Comparison of ENCODE assay signal across 8 cellular contexts in the genomic region with DNA sequence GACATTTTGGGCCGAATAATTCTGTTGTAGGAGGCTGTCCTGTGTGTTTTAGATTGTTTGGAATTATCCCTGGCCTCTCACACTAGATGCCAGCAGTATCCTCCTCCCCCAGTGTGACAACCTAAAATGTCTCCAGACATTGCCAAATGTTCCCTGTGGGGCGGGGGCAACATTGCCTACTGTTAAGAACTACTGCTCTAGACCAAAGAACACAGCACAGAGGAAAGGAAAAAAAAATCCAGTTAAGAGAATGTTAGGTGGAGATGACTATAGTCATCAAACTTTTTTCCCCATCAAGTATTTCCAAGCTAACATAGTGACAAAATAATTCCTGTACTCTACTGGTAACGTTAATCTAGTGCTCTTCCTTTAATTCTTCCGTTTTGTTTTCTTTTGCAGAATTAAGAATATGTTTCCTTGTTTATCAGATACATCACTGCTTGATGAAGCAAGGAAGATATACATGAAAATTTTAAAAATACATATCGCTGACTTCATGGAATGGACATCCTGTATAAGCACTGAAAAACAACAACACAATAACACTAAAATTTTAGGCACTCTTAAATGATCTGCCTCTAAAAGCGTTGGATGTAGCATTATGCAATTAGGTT. TPM values are rescaled to one million over a fixed set of nuclear protein-coding genes. Genes with fewer than 3 reads are reported as not detected.
DNase-seq lines count a peak whose midpoint lies in the region; ATAC-seq, FAIRE-seq and TF ChIP-seq lines count a peak whose summit lies in the region.

No MANE protein-coding gene starts in this region.

- H2BK5ac ChIP-seq in H9 (ENCODE audit: insufficient read length, low read length): no peak overlapping the region

- no peak overlapping the region for H3K56ac ChIP-seq in H9 (ENCODE audit: insufficient read length, low read depth, low read length)

- H3K9me2 ChIP-seq in Karpas-422 (replicated peaks; ENCODE audit: insufficient read depth, low read length): no peaks in the 10 kb centered on the region

- RAD21 ChIA-PET in GM12878 (lab: Charles Lee; ENCODE audit: unreplicated experiment): interaction anchor here (0.7 to 1.7 kb wide), 4 partner anchors 16 to 139 kb away, joined by 3 to 4 read pairs (median 4); no protein-coding TSS in a partner anchor

- TF ChIP-seq RAD21 in GM12878 (IDR thresholded peaks at IDR 0.05; ENCODE audit: insufficient read depth, low read depth, low read length): no peak

- no peak for TF ChIP-seq POLR2A in GM12878 (IDR thresholded peaks at IDR 0.05; ENCODE audit: low read depth, low read length)

- H4K20me1 ChIP-seq in Karpas-422 (ENCODE audit: insufficient read depth, low read depth, low read length) (0 out of 2 replicates have a peak, but pooled peaks cover 7% of the 10 kb centered on the region), GM12878 (ENCODE audit: control insufficient read depth, insufficient read depth) (no peaks in the 10 kb centered on the region), H9 (ENCODE audit: control insufficient read depth, insufficient read depth, insufficient read length) (no peaks in the 10 kb centered on the region)

- H3K4me3 ChIP-seq in Caco-2 (ENCODE audit: low read depth, low read length) (0 out of 2 replicates have a peak overlapping the region, but pooled peaks have one; percentile 1), Karpas-422 (ENCODE audit: low read length) (no peak overlapping the region), GM12878 (peak overlapping the region; percentile 97)

- H3K36me3 ChIP-seq in Caco-2 (ENCODE audit: control insufficient read depth, insufficient read depth, low read length) (peaks cover 2% of the 10 kb centered on the region), Karpas-422 (ENCODE audit: insufficient read depth, low read length) (peaks cover 11% of the 10 kb centered on the region; the same call in 1 of the 2 replicates), GM12878 (ENCODE audit: control insufficient read depth in 2 of 2, insufficient read depth in 2 of 2, low read length in 1 of 2) (peaks cover 0 to 6% of the 10 kb centered on the region in 2 experiments; a peak in 1 of 4 replicates)

- H3K36me3 Mint-ChIP-seq in Caco-2 (ENCODE audit: insufficient read depth, unreplicated experiment): peaks cover 88% of the 10 kb centered on the region
- peaks cover 32% of the 10 kb centered on the region for H3K36me3 Mint-ChIP-seq in nephron progenitor cell (ENCODE audit: low read depth)
- H3K36me3 Mint-ChIP-seq in H9 (ENCODE audit: insufficient read depth in 1 of 3, low read depth in 3 of 3): peaks cover 15 to 38% (median 34%) of the 10 kb centered on the region in 3 experiments; a peak in 6 of 7 replicates

- H3K79me2 ChIP-seq in Karpas-422 (ENCODE audit: low read length): peaks cover 42% of the 10 kb centered on the region
- H3K79me2 ChIP-seq in GM12878 (ENCODE audit: control insufficient read depth, insufficient read depth, low read length): peaks cover 86% of the 10 kb centered on the region
- H3K79me2 ChIP-seq in H9 (ENCODE audit: insufficient read depth, low read length): peaks cover 4% of the 10 kb centered on the region; the same call in 1 of the 2 replicates

- CTCF ChIA-PET in Caco-2 (lab: Charles Lee): interaction anchor here (1.5 kb wide), 1 partner anchor 16 kb away, joined by 6 read pairs; no protein-coding TSS in a partner anchor
- CTCF ChIA-PET in GM12878 (lab: Yijun Ruan, JAX): interaction anchor here (1.0 to 3.4 kb wide), 3 partner anchors 16 to 75 kb away, joined by 3 to 33 read pairs (median 5); no protein-coding TSS in a partner anchor

- in situ Hi-C loops in GM12878 (cut with MboI): no loop called here

- H3T11ph ChIP-seq in H9 (ENCODE audit: low read length): no peak overlapping the region

- no peak overlapping the region for H3K18ac ChIP-seq in H9 (ENCODE audit: insufficient read length, low read depth, low read length)

- 39% methylated on average over 6 of the region's 6 CpGs for WGBS in GM12878 (ENCODE audit: insufficient coverage, insufficient replicate concordance, low lambda C conversion rate, missing lambda C conversion rate)
- WGBS in H9 (ENCODE audit: extremely low coverage, insufficient read length, low lambda C conversion rate): no CpG with 5 or more reads among the region's 6 CpGs

- no peak overlapping the region for H2AK5ac ChIP-seq in H9 (ENCODE audit: insufficient read length, low read length)

- H3K4me2 ChIP-seq in Karpas-422 (ENCODE audit: low read depth, low read length, poor library complexity, severe bottlenecking) (peak overlapping the region; percentile 89), GM12878 (ENCODE audit: control insufficient read depth, insufficient read depth) (peak overlapping the region; percentile 95), H9 (ENCODE audit: insufficient read depth, insufficient read length, low read length) (no peak overlapping the region)

- H2AFZ ChIP-seq in Karpas-422 (ENCODE audit: low read length) (no peak overlapping the region), GM12878 (ENCODE audit: control insufficient read depth, low read depth, low read length) (no peak overlapping the region), H9 (ENCODE audit: low read length) (no peak overlapping the region)

- SMC1A ChIA-PET in GM12878 (lab: Charles Lee; ENCODE audit: uncharacterized antibody, unreplicated experiment): interaction anchor here (1.2 to 3.3 kb wide), 4 partner anchors 15 to 112 kb away, joined by 3 to 26 read pairs (median 4); no protein-coding TSS in a partner anchor

- TF ChIP-seq CTCF in Caco-2 (IDR thresholded peaks at IDR 0.05; ENCODE audit: insufficient read depth in 1 of 2, low read depth in 1 of 2, low read length in 1 of 2, severe bottlenecking in 1 of 2, unreplicated experiment in 1 of 2) (no peak), GM12878 (IDR thresholded peaks at IDR 0.05 in 2 of 3, conservative IDR thresholded peaks at IDR 0.05 in 1 of 3; ENCODE audit: control insufficient read depth in 2 of 3, extremely low read depth in 1 of 3, insufficient read depth in 1 of 3, low read depth in 3 of 3, low read length in 3 of 3) (no peak), nephron progenitor cell (IDR thresholded peaks at IDR 0.05) (no peak), H9 (conservative IDR thresholded peaks at IDR 0.05) (no peak)

- POLR2A ChIA-PET in Caco-2 (lab: Charles Lee) (no interaction called here), GM12878 (lab: Charles Lee) (interaction anchor here (0.9 to 3.1 kb wide), 4 partner anchors 16 to 363 kb away, joined by 3 to 18 read pairs (median 3); no protein-coding TSS in a partner anchor)

- no peak for TF ChIP-seq EP300 in GM12878 (IDR thresholded peaks at IDR 0.05; ENCODE audit: borderline replicate concordance in 1 of 2, control insufficient read depth in 1 of 2, low read depth in 2 of 2, low read length in 2 of 2)

- no peak overlapping the region for H3K23ac ChIP-seq in H9 (ENCODE audit: insufficient read length, low read depth, low read length)

- peak overlapping the region; percentile 95 for H3K9ac ChIP-seq in Karpas-422 (ENCODE audit: low read length)
- peak overlapping the region; percentile 97 for H3K9ac ChIP-seq in GM12878 (ENCODE audit: control insufficient read depth, insufficient read depth, low read length)
- H3K9ac ChIP-seq in H9 (ENCODE audit: extremely low read depth, insufficient read length, low read length): no peak overlapping the region

- no peak overlapping the region for H2BK15ac ChIP-seq in H9 (ENCODE audit: low read depth, low read length)

- no peaks in the 10 kb centered on the region for H3K9me3 Mint-ChIP-seq in Caco-2 (ENCODE audit: unreplicated experiment)
- H3K9me3 Mint-ChIP-seq in nephron progenitor cell: no peaks in the 10 kb centered on the region
- H3K9me3 Mint-ChIP-seq in H9: no peaks in the 10 kb centered on the region

- BruUV-seq in Caco-2 (replicated peaks; lab: Mats Ljungman, UMichigan): no TSS peak
- no TSS peak for BruUV-seq in GM12878 (replicated peaks; lab: Mats Ljungman, UMichigan)

- H2BK20ac ChIP-seq in H9 (ENCODE audit: low read depth, low read length, poor library complexity, severe bottlenecking): no peak overlapping the region

- H3K4me1 Mint-ChIP-seq in Caco-2 (ENCODE audit: low read depth, unreplicated experiment): peaks cover 21% of the 10 kb centered on the region
- peaks cover 69% of the 10 kb centered on the region for H3K4me1 Mint-ChIP-seq in nephron progenitor cell
- H3K4me1 Mint-ChIP-seq in H9: peaks cover 36 to 47% of the 10 kb centered on the region in 2 experiments

- intact Hi-C loops in Caco-2 (cut with micrococcal nuclease; ENCODE audit: unreplicated experiment): loop anchor here (2.0 kb wide), 1 partner anchor 170 kb away; a partner anchor contains a TSS
- intact Hi-C loops in GM12878 (cut with micrococcal nuclease; ENCODE audit: unreplicated experiment): loop anchor here (5.0 to 10.0 kb wide), 3 partner anchors 1066 to 1674 kb away; no protein-coding TSS in a partner anchor

- ATAC-seq in GM12878: no peak
- ATAC-seq in GM21786 (IDR thresholded peaks at IDR 0.05; ENCODE audit: unreplicated experiment): no peak
- ATAC-seq in GM21360 (IDR thresholded peaks at IDR 0.05; ENCODE audit: unreplicated experiment): no peak
- ATAC-seq in HG02970 (IDR thresholded peaks at IDR 0.05; ENCODE audit: low FRiP score, unreplicated experiment): no peak

- H3K9me3 ChIP-seq in Caco-2 (no peaks in the 10 kb centered on the region), Karpas-422 (ENCODE audit: low read length) (no peaks in the 10 kb centered on the region), GM12878 (replicated peaks; ENCODE audit: control insufficient read depth, insufficient read depth, low read length) (no peaks in the 10 kb centered on the region), H9 (ENCODE audit: control insufficient read depth, low read depth, low read length) (no peaks in the 10 kb centered on the region)

- H4K5ac ChIP-seq in H9 (ENCODE audit: insufficient read length, low read depth, low read length): no peak overlapping the region

- H2BK12ac ChIP-seq in H9 (ENCODE audit: insufficient read length, low read depth, low read length): no peak overlapping the region

- no peak overlapping the region for H3K14ac ChIP-seq in H9 (ENCODE audit: insufficient read depth, low read length)

- peaks cover 28% of the 10 kb centered on the region for H3K23me2 ChIP-seq in H9 (ENCODE audit: insufficient read length, low read depth, low read length, poor library complexity, severe bottlenecking)

- no peak overlapping the region for H3K4ac ChIP-seq in H9 (ENCODE audit: low read depth, low read length)

- H3K27me3 Mint-ChIP-seq in Caco-2 (ENCODE audit: insufficient read depth, unreplicated experiment) (no peaks in the 10 kb centered on the region), nephron progenitor cell (ENCODE audit: low read depth, poor library complexity) (peaks cover 13% of the 10 kb centered on the region), H9 (ENCODE audit: low read depth) (peaks cover 5% of the 10 kb centered on the region)

- H3K27me3 ChIP-seq in Caco-2 (replicated peaks; ENCODE audit: control insufficient read depth, insufficient read depth, low read length): no peaks in the 10 kb centered on the region
- no peaks in the 10 kb centered on the region for H3K27me3 ChIP-seq in Karpas-422 (ENCODE audit: low read length)
- H3K27me3 ChIP-seq in GM12878 (replicated peaks in 1 of 2; ENCODE audit: control insufficient read depth in 2 of 2, insufficient read depth in 2 of 2, low read length in 1 of 2): no peaks in the 10 kb centered on the region
- no peaks in the 10 kb centered on the region for H3K27me3 ChIP-seq in H9 (ENCODE audit: insufficient read depth, low read length)

- H3K27ac Mint-ChIP-seq in Caco-2 (ENCODE audit: unreplicated experiment) (peak overlapping the region; percentile 63), nephron progenitor cell (no peak overlapping the region), H9 (peak overlapping the region in 1 of 3 experiments; percentile 17; a peak in 1 of 7 replicates)

- peaks cover 34% of the 10 kb centered on the region for H3K4me1 ChIP-seq in Caco-2
- peaks cover 62% of the 10 kb centered on the region for H3K4me1 ChIP-seq in Karpas-422 (ENCODE audit: low read length)
- H3K4me1 ChIP-seq in GM12878 (ENCODE audit: control insufficient read depth, insufficient read depth, low read length): peaks cover 6% of the 10 kb centered on the region; the same call in 1 of the 2 replicates
- H3K4me1 ChIP-seq in H9 (ENCODE audit: insufficient read depth, low read length): peaks cover 2% of the 10 kb centered on the region; the same call in 1 of the 2 replicates

- H2BK120ac ChIP-seq in H9 (ENCODE audit: low read depth, low read length, poor library complexity, severe bottlenecking): no peak overlapping the region

- no peak for FAIRE-seq in GM12878 (lab: Jason Lieb, UNC)

- no peak overlapping the region for H4K91ac ChIP-seq in H9 (ENCODE audit: insufficient read length, low read depth, low read length)

- H3K79me1 ChIP-seq in H9 (ENCODE audit: insufficient read depth, low read depth, low read length, poor library complexity, severe bottlenecking): no peaks in the 10 kb centered on the region

- peak overlapping the region; percentile 76 for H3K4me3 Mint-ChIP-seq in Caco-2 (ENCODE audit: unreplicated experiment)
- H3K4me3 Mint-ChIP-seq in nephron progenitor cell: peak overlapping the region; percentile 96
- no peak overlapping the region for H3K4me3 Mint-ChIP-seq in H9

- H4K8ac ChIP-seq in H9 (replicated peaks; ENCODE audit: insufficient read length, low read depth, low read length): no peak overlapping the region

- DNase-seq in Caco-2 (peak in 1 of 2 experiments; percentile 27), Karpas-422 (no peak), GM12878 (ENCODE audit: low read depth, low spot score) (no peak), nephron progenitor cell (no peak), H9 (no peak)

- H3K27ac ChIP-seq in Karpas-422 (ENCODE audit: low read length) (peak overlapping the region; percentile 72), GM12878 (ENCODE audit: control insufficient read depth, insufficient read depth) (peak overlapping the region; percentile 97), H9 (ENCODE audit: insufficient read length, low read depth, low read length) (no peak overlapping the region)

RNA-seq across cellular contexts. Expression of a gene that starts 3.6 kb away (rescaled TPM):
- total RNA-seq in Caco-2 (2022) (107 and 115 TPM in 2 replicates), GM12878 (2014; rRNA removed) (39.1 and 43.3 TPM in 2 replicates), GM12878 (2014; rRNA removed; fragmentation: Illumina TruSeq; extraction: Trizol) (22.7 and 24.2 TPM in 2 replicates), GM12878 (2021) (36.9 and 37.4 TPM in 2 replicates), H9 (2021) (27.7 and 28.3 TPM in 2 replicates)
- 32.8 and 50.9 TPM in 2 replicates for total RNA-seq in Karpas-422 (2014; rRNA removed; shearing (Covaris generic); ENCODE audit: low replicate concordance)
- 31.1 and 38.2 TPM in 2 replicates for total RNA-seq in GM12878 (2013; cell fraction: nucleolus; rRNA removed)
- polyA plus RNA-seq in GM12878 (2011; ENCODE audit: low read depth): 11.2 TPM
- polyA plus RNA-seq in GM12878 (2011; rRNA removed) (25.4 and 39.5 TPM in 2 replicates), GM12878 (2014; fragmentation: Illumina TruSeq; extraction: Trizol) (21.6 and 22.1 TPM in 2 replicates), GM12878 (2014; fragmentation: Nextera tagmentation; extraction: Ambion mirVana) (1 to 10 TPM; 4.2 to 8.0 TPM), GM12878 (2014; rRNA removed) (27.8 and 29.2 TPM in 2 replicates), GM12878 (2016; fragmentation: Nextera tagmentation; extraction: Ambion mirVana) (1 to 10 TPM; 4.9 to 5.5 TPM)
- polyA plus RNA-seq in GM12878 (2011; cell fraction: cytosol; rRNA removed): 14.5 and 16.9 TPM in 2 replicates
- polyA plus RNA-seq in GM12878 (2011; cell fraction: nucleus; rRNA removed): 21.5 and 21.6 TPM in 2 replicates
- 25.9 and 32.3 TPM in 2 replicates for polyA plus RNA-seq in GM12878 (2012)
- polyA minus RNA-seq in GM12878 (2011; rRNA and poly(A)+ RNA removed): 19.7 and 22.0 TPM in 2 replicates
- polyA minus RNA-seq in GM12878 (2011; cell fraction: cytosol; rRNA and poly(A)+ RNA removed): 14.3 and 15.9 TPM in 2 replicates
- 43.3 and 59.1 TPM in 2 replicates for polyA minus RNA-seq in GM12878 (2011; cell fraction: nucleus; rRNA and poly(A)+ RNA removed)

RNA-seq across cellular contexts. Expression of a gene that starts 24.8 kb away (rescaled TPM):
- total RNA-seq in Caco-2 (2022) (8.4 and 9.8 TPM in 2 replicates), GM12878 (2014; rRNA removed) (2.1 and 2.7 TPM in 2 replicates), GM12878 (2014; rRNA removed; fragmentation: Illumina TruSeq; extraction: Trizol) (3.9 and 4.1 TPM in 2 replicates), GM12878 (2021) (2.6 and 3.4 TPM in 2 replicates), H9 (2021) (20.4 and 23.4 TPM in 2 replicates)
- 0.22 TPM in 1 of 2 replicates, not detected in the other for total RNA-seq in Karpas-422 (2014; rRNA removed; shearing (Covaris generic); ENCODE audit: low replicate concordance)
- total RNA-seq in GM12878 (2013; cell fraction: nucleolus; rRNA removed): 10.2 and 14.3 TPM in 2 replicates
- 0.87 TPM for polyA plus RNA-seq in GM12878 (2011; ENCODE audit: low read depth)
- polyA plus RNA-seq in GM12878 (2011; rRNA removed) (7.4 TPM in 2 replicates), GM12878 (2014; fragmentation: Illumina TruSeq; extraction: Trizol) (4.0 and 9.8 TPM in 2 replicates), GM12878 (2014; fragmentation: Nextera tagmentation; extraction: Ambion mirVana) (1 to 10 TPM; 2.9 to 3.0 TPM), GM12878 (2014; rRNA removed) (1.7 and 2.2 TPM in 2 replicates), GM12878 (2016; fragmentation: Nextera tagmentation; extraction: Ambion mirVana) (1 to 10 TPM; 2.2 to 3.1 TPM)
- 5.5 and 5.7 TPM in 2 replicates for polyA plus RNA-seq in GM12878 (2011; cell fraction: cytosol; rRNA removed)
- polyA plus RNA-seq in GM12878 (2011; cell fraction: nucleus; rRNA removed): 13.6 and 23.5 TPM in 2 replicates
- polyA plus RNA-seq in GM12878 (2012): 2.3 and 3.3 TPM in 2 replicates
- 7.6 and 10.5 TPM in 2 replicates for polyA minus RNA-seq in GM12878 (2011; rRNA and poly(A)+ RNA removed)
- polyA minus RNA-seq in GM12878 (2011; cell fraction: cytosol; rRNA and poly(A)+ RNA removed): 1.7 and 2.0 TPM in 2 replicates
- polyA minus RNA-seq in GM12878 (2011; cell fraction: nucleus; rRNA and poly(A)+ RNA removed): 2.9 and 6.2 TPM in 2 replicates

Comparison
In these comparisons a context has a peak if more than half of its experiments do, and no peak if none do; other contexts are left out.
1. H3K4me3 Mint-ChIP-seq: peak in Caco-2 (single experiment) and nephron progenitor cell (single experiment); none in H9 (0 of 2).